In genomic region chr16:6600167-6600566, GRCh38 we compare ENCODE assay signal across 26 cellular contexts.
"Had no signal": no experiment of that assay in that cellular context is flagged by ENCODE, and none has a peak within 500 bp of the region (broad histone marks: within the 10 kb centered on the region; RNA-seq: fewer than 3 reads in every experiment).

No MANE protein-coding gene starts in this region.

- H3K27me3 Mint-ChIP-seq: memory B cell; stimulated activated memory B cell treated with anti-CD40 and anti-IgM and Interleukin-4, amounts not matched to agents 10 μg/mL and 1 μg/mL and 100 μg/mL, for 72 hours had no signal

- H3K27ac ChIP-seq: heart right ventricle, lower lobe of right lung, parathyroid adenoma, prostate gland, spleen, testis, tibial nerve, upper lobe of right lung, vagina had no signal

- H3K27ac Mint-ChIP-seq: memory B cell; mesothelial cell of epicardium; natural killer cell; stimulated activated memory B cell treated with anti-CD40 and anti-IgM and Interleukin-4, amounts not matched to agents 10 μg/mL and 1 μg/mL and 100 μg/mL, for 72 hours; stimulated activated naive CD8-positive, alpha-beta T cell treated with anti-CD3 and anti-CD28 coated beads, Interleukin-15, amount 100 ng/mL, for 72 hours had no signal

- H3K4me1 ChIP-seq: heart right ventricle, lower lobe of right lung, parathyroid adenoma, prostate gland, spleen, testis, tibial nerve, upper lobe of right lung, vagina had no signal

- H3K27me3 ChIP-seq: heart right ventricle, spleen, testis, tibial nerve, upper lobe of right lung, vagina had no signal

- DNase-seq: cortex of kidney; dorsolateral prefrontal cortex; effector CD8-positive, alpha-beta T cell; foreskin melanocyte; heart right ventricle; hypothalamus; kidney glomerular epithelial cell; lower lobe of right lung; natural killer cell; occipital lobe; spleen; stimulated activated CD4-positive, alpha-beta T cell treated with anti-CD3 and anti-CD28 coated beads, Interleukin-15, amount 100 ng/mL, for 24 hours; stimulated activated CD4-positive, alpha-beta T cell treated with anti-CD3 and anti-CD28 coated beads, Interleukin-1b, Interleukin-23, amount 100 ng/mL, for 48 hours; stimulated activated CD4-positive, alpha-beta T cell treated with anti-CD3 and anti-CD28 coated beads, Interleukin-4, amount 100 ng/mL, for 24 hours; stimulated activated naive CD8-positive, alpha-beta T cell treated with anti-CD3 and anti-CD28 coated beads, Interleukin-15, amount 100 ng/mL, for 72 hours; testis; upper lobe of right lung had no signal

- ATAC-seq: left lobe of liver; lower lobe of right lung; natural killer cell; sciatic nerve; stimulated activated memory B cell treated with anti-CD40 and anti-IgM and Interleukin-4, amounts not matched to agents 10 μg/mL and 1 μg/mL and 100 μg/mL, for 72 hours; stimulated activated naive CD8-positive, alpha-beta T cell treated with anti-CD3 and anti-CD28 coated beads, Interleukin-15, amount 100 ng/mL, for 72 hours; upper lobe of right lung had no signal

- H3K36me3 ChIP-seq: heart right ventricle, lower lobe of right lung, prostate gland, spleen, tibial nerve, upper lobe of right lung, vagina had no signal

- H3K4me1 Mint-ChIP-seq: memory B cell; mesothelial cell of epicardium; natural killer cell; stimulated activated memory B cell treated with anti-CD40 and anti-IgM and Interleukin-4, amounts not matched to agents 10 μg/mL and 1 μg/mL and 100 μg/mL, for 72 hours; stimulated activated naive CD8-positive, alpha-beta T cell treated with anti-CD3 and anti-CD28 coated beads, Interleukin-15, amount 100 ng/mL, for 72 hours had no signal

- H3K36me3 Mint-ChIP-seq: memory B cell; mesothelial cell of epicardium; natural killer cell; stimulated activated memory B cell treated with anti-CD40 and anti-IgM and Interleukin-4, amounts not matched to agents 10 μg/mL and 1 μg/mL and 100 μg/mL, for 72 hours had no signal

- H3K4me3 Mint-ChIP-seq: memory B cell; mesothelial cell of epicardium; natural killer cell; stimulated activated memory B cell treated with anti-CD40 and anti-IgM and Interleukin-4, amounts not matched to agents 10 μg/mL and 1 μg/mL and 100 μg/mL, for 72 hours; stimulated activated naive CD8-positive, alpha-beta T cell treated with anti-CD3 and anti-CD28 coated beads, Interleukin-15, amount 100 ng/mL, for 72 hours had no signal

- H3K4me3 ChIP-seq: dorsolateral prefrontal cortex, heart right ventricle, lower lobe of right lung, prostate gland, spleen, testis, tibial nerve, upper lobe of right lung, vagina had no signal

- H3K79me2 ChIP-seq: parathyroid adenoma had no signal

- H2AFZ ChIP-seq: parathyroid adenoma had no signal

- H3K9me3 Mint-ChIP-seq: memory B cell; mesothelial cell of epicardium; natural killer cell; stimulated activated naive CD8-positive, alpha-beta T cell treated with anti-CD3 and anti-CD28 coated beads, Interleukin-15, amount 100 ng/mL, for 72 hours had no signal
